ENCODE assay signal across 28 cellular contexts in genomic region chr7:28592861-28593260, GRCh38.
"Had no signal": no experiment of that assay in that cellular context is flagged by ENCODE, and none has a peak within 500 bp of the region (broad histone marks: within the 10 kb centered on the region; RNA-seq: fewer than 3 reads in every experiment).

No MANE protein-coding gene starts in this region.

- H3K27ac Mint-ChIP-seq: activated CD4-positive, alpha-beta memory T cell treated with anti-CD3 and anti-CD28 coated beads for 36 hours; activated CD4-positive, alpha-beta T cell treated with anti-CD3 and anti-CD28 coated beads, Interleukin-2, amount 10 ng/mL, durations not matched to agents 7 days and 5 days; activated naive CD4-positive, alpha-beta T cell treated with anti-CD3 and anti-CD28 coated beads for 36 hours; activated naive CD8-positive, alpha-beta T cell; activated T-helper 17 cell treated with anti-CD3 and anti-CD28 coated beads, Interleukin-2, amount 50 U/mL, for 72 hours; IgD-negative memory B cell; T-helper 17 cell; WTC11 had no signal

- H3K4me1 Mint-ChIP-seq: activated T-helper 17 cell treated with anti-CD3 and anti-CD28 coated beads, Interleukin-2, amount 50 U/mL, for 72 hours; T-helper 17 cell; WTC11 had no signal

- H3K4me3 ChIP-seq: adrenal gland, breast epithelium, colonic mucosa, SJSA1 had no signal

- H3K9ac ChIP-seq: KMS-11 had no signal

- H3K27ac ChIP-seq: adrenal gland, breast epithelium, colonic mucosa, KMS-11, SJSA1 had no signal

- ATAC-seq: activated T-helper 17 cell treated with anti-CD3 and anti-CD28 coated beads, Interleukin-2, amount 50 U/mL, for 72 hours; PC-3; T-helper 17 cell; WTC11 had no signal

- H3K4me3 Mint-ChIP-seq: activated CD4-positive, alpha-beta memory T cell treated with anti-CD3 and anti-CD28 coated beads for 36 hours; activated CD4-positive, alpha-beta T cell treated with anti-CD3 and anti-CD28 coated beads, Interleukin-2, amount 10 ng/mL, durations not matched to agents 7 days and 5 days; activated naive CD4-positive, alpha-beta T cell treated with anti-CD3 and anti-CD28 coated beads for 36 hours; activated naive CD8-positive, alpha-beta T cell; activated T-helper 17 cell treated with anti-CD3 and anti-CD28 coated beads, Interleukin-2, amount 50 U/mL, for 72 hours; IgD-negative memory B cell; T-helper 17 cell; WTC11 had no signal

- H3K27me3 Mint-ChIP-seq: activated CD4-positive, alpha-beta memory T cell treated with anti-CD3 and anti-CD28 coated beads for 36 hours; activated naive CD8-positive, alpha-beta T cell; activated T-helper 17 cell treated with anti-CD3 and anti-CD28 coated beads, Interleukin-2, amount 50 U/mL, for 72 hours; IgD-negative memory B cell had no signal

- H3K36me3 Mint-ChIP-seq: activated CD4-positive, alpha-beta memory T cell treated with anti-CD3 and anti-CD28 coated beads for 36 hours; activated naive CD8-positive, alpha-beta T cell; IgD-negative memory B cell; WTC11 had no signal

- H3K4me1 ChIP-seq: adrenal gland, breast epithelium, colonic mucosa, SJSA1 had no signal

- DNase-seq: activated CD4-positive, alpha-beta memory T cell treated with anti-CD3 and anti-CD28 coated beads for 36 hours; activated CD4-positive, alpha-beta T cell treated with anti-CD3 and anti-CD28 coated beads, Interleukin-2, amount 10 ng/mL, durations not matched to agents 7 days and 5 days; activated CD4-positive, CD25-positive, alpha-beta regulatory T cell treated with anti-CD3 and anti-CD28 coated beads, Interleukin-2, amount 50 U/mL, for 72 hours; activated gamma-delta T cell; activated naive CD4-positive, alpha-beta T cell treated with anti-CD3 and anti-CD28 coated beads for 36 hours; activated T-cell treated with anti-CD3 and anti-CD28 coated beads for 4 hours; activated T-cell treated with anti-CD3 and anti-CD28 coated beads, Interleukin-2, amount 50 U/mL, for 48 hours; adrenal gland; aorta; caudate nucleus; colonic mucosa; NCI-H1092; NCI-H1436; NCI-H1694 treated with DMSO at 0.1 percent for 48 hours; NCI-H2029 treated with DMSO at 0.1 percent for 48 hours; NCI-H226; NCI-H774; PC-3; SHP77; T-helper 17 cell; T-helper 9 cell had no signal

- H3K4me2 ChIP-seq: KMS-11 had no signal

- H3K9me3 Mint-ChIP-seq: activated CD4-positive, alpha-beta memory T cell treated with anti-CD3 and anti-CD28 coated beads for 36 hours; activated CD4-positive, alpha-beta T cell treated with anti-CD3 and anti-CD28 coated beads, Interleukin-2, amount 10 ng/mL, durations not matched to agents 7 days and 5 days; activated naive CD4-positive, alpha-beta T cell treated with anti-CD3 and anti-CD28 coated beads for 36 hours; activated T-helper 17 cell treated with anti-CD3 and anti-CD28 coated beads, Interleukin-2, amount 50 U/mL, for 72 hours; IgD-negative memory B cell; WTC11 had no signal

- H3K36me3 ChIP-seq: adrenal gland, breast epithelium, colonic mucosa, SJSA1 had no signal

- H3K27me3 ChIP-seq: adrenal gland, breast epithelium, colonic mucosa, SJSA1 had no signal

- H3K9me3 ChIP-seq: adrenal gland, breast epithelium, colonic mucosa, SJSA1 had no signal
